In genomic region chr1:36034692-36035091, GRCh38 we compare ENCODE assay signal across 10 cellular contexts. TPM values are rescaled to one million over a fixed set of nuclear protein-coding genes. Genes with fewer than 3 reads are reported as not detected.
DNase-seq lines count a peak whose midpoint lies in the region; ATAC-seq, FAIRE-seq and TF ChIP-seq lines count a peak whose summit lies in the region.
"Had no signal": no experiment of that assay in that cellular context is flagged by ENCODE, and none has a peak within 500 bp of the region (broad histone marks: within the 10 kb centered on the region; RNA-seq: fewer than 3 reads in every experiment).

No MANE protein-coding gene starts in this region.

- H3K79me2 ChIP-seq in endothelial cell of umbilical vein (ENCODE audit: control insufficient read depth, insufficient read depth, low read length): no peaks in the 10 kb centered on the region
- H3K79me2 ChIP-seq in osteoblast (ENCODE audit: insufficient read depth, low read length): no peaks in the 10 kb centered on the region

- BruUV-seq in endothelial cell of umbilical vein (replicated peaks; lab: Mats Ljungman, UMichigan): no TSS peak

- intact Hi-C loops in endothelial cell of umbilical vein (cut with micrococcal nuclease): no loop called here
- intact Hi-C loops in cardiac septum (cut with DNase I): no loop called here

- no peaks in the 10 kb centered on the region for H3K9me3 ChIP-seq in endothelial cell of umbilical vein (replicated peaks; ENCODE audit: control insufficient read depth, insufficient read depth, low read length)
- H3K9me3 ChIP-seq in osteoblast (ENCODE audit: low read depth, low read length): no peaks in the 10 kb centered on the region
- H3K9me3 ChIP-seq: tibial nerve had no signal

- H3K4me3 Mint-ChIP-seq in chondrocyte (ENCODE audit: unreplicated experiment): no peak overlapping the region
- H3K4me3 Mint-ChIP-seq: GM23338 had no signal

- H3K9ac ChIP-seq in endothelial cell of umbilical vein (replicated peaks; ENCODE audit: extremely low read depth, insufficient read depth, low read length): no peak overlapping the region

- H3K36me3 Mint-ChIP-seq in chondrocyte (ENCODE audit: low read depth): peaks cover 22% of the 10 kb centered on the region

- H3K27ac Mint-ChIP-seq in chondrocyte (ENCODE audit: unreplicated experiment): no peak overlapping the region
- H3K27ac Mint-ChIP-seq: GM23338 had no signal

- TF ChIP-seq POLR2A in endothelial cell of umbilical vein (IDR thresholded peaks at IDR 0.05; ENCODE audit: low read depth, low read length): no peak

- H4K20me1 ChIP-seq in endothelial cell of umbilical vein (replicated peaks; ENCODE audit: control insufficient read depth, extremely low read depth, insufficient read depth, low read length) (no peaks in the 10 kb centered on the region), osteoblast (ENCODE audit: insufficient read depth, low read length) (no peaks in the 10 kb centered on the region)

- H3K4me1 ChIP-seq in endothelial cell of umbilical vein (ENCODE audit: control insufficient read depth, extremely low read depth, insufficient read depth, low read length) (no peaks in the 10 kb centered on the region), osteoblast (ENCODE audit: insufficient read depth, low read length) (no peaks in the 10 kb centered on the region)
- H3K4me1 ChIP-seq: tibial nerve had no signal

- CTCF ChIA-PET in endothelial cell of umbilical vein (lab: Charles Lee): interaction anchor here (1.7 kb wide), 1 partner anchor 10 kb away, joined by 4 read pairs; no protein-coding TSS in a partner anchor

- DNase-seq in GF-D8 (lab: John Stamatoyannopoulos, UW) (peak; percentile 88), NOMO-1 (lab: John Stamatoyannopoulos, UW; ENCODE audit: unreplicated experiment in 2 of 2) (peak; percentile 48 to 92), endothelial cell of umbilical vein (ENCODE audit: low read depth, low spot score) (peak; percentile 39), osteoblast (ENCODE audit: insufficient read length, low spot score, missing footprints) (peak; percentile 48), chondrocyte (ENCODE audit: low spot score) (no peak), cardiac septum (ENCODE audit: low spot score) (no peak), 8988T (no peak)

- dilution Hi-C loops in endothelial cell of umbilical vein (cut with MboI; ENCODE audit: extremely low pct_ligation_motif_present, low sequenced_read_pairs): no loop called here

- peak; percentile 53 for FAIRE-seq in endothelial cell of umbilical vein (lab: Jason Lieb, UNC)

- H3K9me1 ChIP-seq in endothelial cell of umbilical vein (replicated peaks; ENCODE audit: control insufficient read depth, extremely low read depth, insufficient read depth, low read length): no peaks in the 10 kb centered on the region

- no peaks in the 10 kb centered on the region for H3K9me3 Mint-ChIP-seq in chondrocyte (ENCODE audit: low read depth)
- H3K9me3 Mint-ChIP-seq: GM23338 had no signal

- no peak for TF ChIP-seq CTCF in endothelial cell of umbilical vein (IDR thresholded peaks at IDR 0.05; ENCODE audit: extremely low read depth in 1 of 2, insufficient read depth in 1 of 2, low read depth in 1 of 2, low read length in 2 of 2)
- TF ChIP-seq CTCF in osteoblast (IDR thresholded peaks at IDR 0.05; ENCODE audit: extremely low read depth, low read depth, low read length): no peak
- TF ChIP-seq CTCF in chondrocyte (IDR thresholded peaks at IDR 0.05): no peak

- H3K27me3 Mint-ChIP-seq in chondrocyte (ENCODE audit: low read depth): no peaks in the 10 kb centered on the region

- no peak overlapping the region for H3K4me3 ChIP-seq in endothelial cell of umbilical vein (replicated peaks in 1 of 3; ENCODE audit: insufficient read depth in 1 of 3, low read depth in 1 of 3, low read length in 3 of 3)
- no peak overlapping the region for H3K4me3 ChIP-seq in osteoblast (ENCODE audit: insufficient read depth, low read length)
- H3K4me3 ChIP-seq: GM23338, tibial nerve had no signal

- POLR2A ChIA-PET in endothelial cell of umbilical vein (lab: Charles Lee): interaction anchor here (0.9 kb wide), 1 partner anchor 776 kb away, joined by 3 read pairs; no protein-coding TSS in a partner anchor

- no peak overlapping the region for H3K27ac ChIP-seq in endothelial cell of umbilical vein (ENCODE audit: insufficient read depth, low read depth, low read length)
- no peak overlapping the region for H3K27ac ChIP-seq in osteoblast (ENCODE audit: low read depth, low read length)
- H3K27ac ChIP-seq: tibial nerve had no signal

- H3K27me3 ChIP-seq in endothelial cell of umbilical vein (ENCODE audit: control insufficient read depth in 2 of 2, insufficient read depth in 2 of 2, low read length in 2 of 2): no peaks in the 10 kb centered on the region
- no peaks in the 10 kb centered on the region for H3K27me3 ChIP-seq in osteoblast (ENCODE audit: insufficient read depth, low read length)
- H3K27me3 ChIP-seq: tibial nerve had no signal

- ATAC-seq in HG02970 (IDR thresholded peaks at IDR 0.05; ENCODE audit: low FRiP score, unreplicated experiment): no peak
- ATAC-seq: GM23338 had no signal

- no peak overlapping the region for H2AFZ ChIP-seq in endothelial cell of umbilical vein (ENCODE audit: low read depth, low read length)
- H2AFZ ChIP-seq in osteoblast (ENCODE audit: low read length): no peak overlapping the region
- H2AFZ ChIP-seq: GM23338 had no signal

- H3K36me3 ChIP-seq in endothelial cell of umbilical vein (ENCODE audit: control insufficient read depth in 2 of 2, extremely low read depth in 1 of 2, insufficient read depth in 2 of 2, low read length in 2 of 2): peaks cover 0 to 3% of the 10 kb centered on the region in 2 experiments
- peaks cover 7% of the 10 kb centered on the region for H3K36me3 ChIP-seq in osteoblast (ENCODE audit: insufficient read depth, low read length)

- H3K4me2 ChIP-seq in endothelial cell of umbilical vein (ENCODE audit: insufficient read depth, low read length) (no peak overlapping the region), osteoblast (ENCODE audit: insufficient read depth, low read length) (no peak overlapping the region)
- H3K4me2 ChIP-seq: GM23338 had no signal

- no peaks in the 10 kb centered on the region for H3K4me1 Mint-ChIP-seq in chondrocyte (ENCODE audit: low read depth)
- H3K4me1 Mint-ChIP-seq: GM23338 had no signal

TF ChIP-seq in endothelial cell of umbilical vein, 7 proteins besides CTCF, POLR2A, EP300 and RAD21:
- no peak for TF ChIP-seq EZH2 (IDR thresholded peaks at IDR 0.05; ENCODE audit: borderline replicate concordance, low read depth, low read length, severe bottlenecking)
- no peak for TF ChIP-seq POLR2AphosphoS5 (IDR thresholded peaks at IDR 0.05; ENCODE audit: insufficient read depth, low read depth, low read length)
- no peak for TF ChIP-seq MAX (IDR thresholded peaks at IDR 0.05; ENCODE audit: insufficient read depth, insufficient read length)
- TF ChIP-seq FOS (IDR thresholded peaks at IDR 0.05; ENCODE audit: borderline replicate concordance, insufficient read depth, low read length): no peak
- no peak for TF ChIP-seq JUN (IDR thresholded peaks at IDR 0.05; ENCODE audit: borderline replicate concordance, insufficient read depth, insufficient read length, low read depth)
- TF ChIP-seq MYC (IDR thresholded peaks at IDR 0.05; ENCODE audit: low read depth, low read length): no peak
- no peak for TF ChIP-seq GATA2 (IDR thresholded peaks at IDR 0.05; ENCODE audit: insufficient read depth, insufficient read length, low read depth, low read length)

RNA-seq across cellular contexts. Expression of gene TEKT2, which starts 49.2 kb away (rescaled TPM):
- total RNA-seq in endothelial cell of umbilical vein: 0.38 and 0.90 TPM in 2 replicates
- polyA plus RNA-seq in endothelial cell of umbilical vein: 0.61 and 0.62 TPM in 2 replicates
- 0.14 and 0.23 TPM in 2 replicates for polyA plus RNA-seq in endothelial cell of umbilical vein (2011; cell fraction: cytosol; rRNA removed)
- 1.7 and 3.5 TPM in 2 replicates for polyA plus RNA-seq in endothelial cell of umbilical vein (2011; cell fraction: nucleus; rRNA removed)
- 0.15 and 0.27 TPM in 2 replicates for polyA plus RNA-seq in endothelial cell of umbilical vein (2012)
- 0.30 and 0.46 TPM in 2 replicates for polyA minus RNA-seq in endothelial cell of umbilical vein
- polyA minus RNA-seq in endothelial cell of umbilical vein (2011; cell fraction: cytosol; rRNA and poly(A)+ RNA removed): not detected
- polyA minus RNA-seq in endothelial cell of umbilical vein (2011; cell fraction: nucleus; rRNA and poly(A)+ RNA removed): 0.34 and 0.82 TPM in 2 replicates
- total RNA-seq in osteoblast: 0.29 TPM in 1 of 2 replicates, not detected in the other
- 0.17 TPM in 1 of 3 replicates, not detected in the others for total RNA-seq in chondrocyte
- total RNA-seq in cardiac septum: not detected

RNA-seq across cellular contexts. Expression of gene ADPRS, which starts 54.0 kb away (rescaled TPM):
- total RNA-seq in endothelial cell of umbilical vein: 32.9 and 33.9 TPM in 2 replicates
- polyA plus RNA-seq in endothelial cell of umbilical vein: 48.1 and 52.8 TPM in 2 replicates
- polyA plus RNA-seq in endothelial cell of umbilical vein (2011; cell fraction: cytosol; rRNA removed): 41.5 and 41.6 TPM in 2 replicates
- polyA plus RNA-seq in endothelial cell of umbilical vein (2011; cell fraction: nucleus; rRNA removed): 21.3 and 23.2 TPM in 2 replicates
- polyA plus RNA-seq in endothelial cell of umbilical vein (2012): 23.1 and 23.9 TPM in 2 replicates
- 23.3 and 27.1 TPM in 2 replicates for polyA minus RNA-seq in endothelial cell of umbilical vein
- polyA minus RNA-seq in endothelial cell of umbilical vein (2011; cell fraction: cytosol; rRNA and poly(A)+ RNA removed): 14.5 TPM
- 6.2 and 6.6 TPM in 2 replicates for polyA minus RNA-seq in endothelial cell of umbilical vein (2011; cell fraction: nucleus; rRNA and poly(A)+ RNA removed)
- 20.6 and 24.2 TPM in 2 replicates for total RNA-seq in osteoblast
- 24.0 to 26.9 TPM (median 26.8 TPM) in 3 replicates for total RNA-seq in chondrocyte
- total RNA-seq in cardiac septum: 17.6 TPM

Comparison
In these comparisons a context has a peak if more than half of its experiments do, and no peak if none do; other contexts are left out.
1. DNase-seq: peak in GF-D8 (single experiment), NOMO-1 (2 of 2), endothelial cell of umbilical vein (single experiment) and osteoblast (single experiment); none in chondrocyte (single experiment), cardiac septum (single experiment) and 8988T (single experiment).